In genomic region chr2:102346381-102347130, GRCh38 we compare ENCODE assay signal across 25 cellular contexts. TPM values are rescaled to one million over a fixed set of nuclear protein-coding genes. Genes with fewer than 3 reads are reported as not detected.
DNase-seq lines count a peak whose midpoint lies in the region; ATAC-seq and TF ChIP-seq lines count a peak whose summit lies in the region.
"Had no signal": no experiment of that assay in that cellular context is flagged by ENCODE, and none has a peak within 500 bp of the region (broad histone marks: within the 10 kb centered on the region; RNA-seq: fewer than 3 reads in every experiment).

No MANE protein-coding gene starts in this region.

- H3K4me3 ChIP-seq in ovary (no peak overlapping the region), gastroesophageal sphincter (no peak overlapping the region)
- H3K4me3 ChIP-seq: GM12878 had no signal

- no peak overlapping the region for H3K27ac ChIP-seq in ovary
- no peak overlapping the region for H3K27ac ChIP-seq in gastroesophageal sphincter
- H3K27ac ChIP-seq: HL-60 had no signal

- peak overlapping the region; percentile 14 for H3K27ac Mint-ChIP-seq in stimulated activated naive CD8-positive, alpha-beta T cell treated with anti-CD3 and anti-CD28 coated beads, Interleukin-15, Interleukin-2, amounts not matched to agents 100 ng/mL and 50 ng/mL, for 24 hours
- no peak overlapping the region for H3K27ac Mint-ChIP-seq in stimulated activated naive CD8-positive, alpha-beta T cell treated with anti-CD3 and anti-CD28 coated beads, Interleukin-15, amount 100 ng/mL, for 72 hours
- H3K27ac Mint-ChIP-seq: H9, IgD-negative memory B cell had no signal

- DNase-seq in stimulated activated naive CD8-positive, alpha-beta T cell treated with anti-CD3 and anti-CD28 coated beads, Interleukin-15, amount 100 ng/mL, for 72 hours, result no peak
- DNase-seq in amniotic epithelial cell (ENCODE audit: low read depth), result peak; percentile 26
- DNase-seq in kidney glomerular epithelial cell (lab: John Stamatoyannopoulos, UW), result peak; percentile 24
- no peak for DNase-seq in ovary
- no peak for DNase-seq in NCI-H128 (lab: John Stamatoyannopoulos, UW; ENCODE audit: unreplicated experiment)
- DNase-seq: ACHN; BE2C; C1 segment of cervical spinal cord; CD4-positive, CD25-positive, alpha-beta regulatory T cell; CD8-positive, alpha-beta memory T cell; COR-L47; DMS 273 treated with DMSO at 0.1 percent for 48 hours; DMS53; DND-41; EL; H9 had no signal

- H3K36me3 ChIP-seq in ovary (no peaks in the 10 kb centered on the region), gastroesophageal sphincter (no peaks in the 10 kb centered on the region)
- H3K36me3 ChIP-seq: BE2C had no signal

- H3K36me3 Mint-ChIP-seq in stimulated activated naive CD8-positive, alpha-beta T cell treated with anti-CD3 and anti-CD28 coated beads, Interleukin-15, Interleukin-2, amounts not matched to agents 100 ng/mL and 50 ng/mL, for 24 hours (ENCODE audit: low read depth), result no peaks in the 10 kb centered on the region
- H3K36me3 Mint-ChIP-seq: CD4-positive, CD25-positive, alpha-beta regulatory T cell; CD8-positive, alpha-beta memory T cell; IgD-negative memory B cell had no signal

- H3K4me1 ChIP-seq in ovary (ENCODE audit: insufficient read depth) (no peaks in the 10 kb centered on the region), gastroesophageal sphincter (no peaks in the 10 kb centered on the region)
- H3K4me1 ChIP-seq: BE2C had no signal

- 82 to 88% (median 84%) methylated on average over 7 of the region's 7 CpGs for WGBS in ovary, 3 donors
- WGBS in gastroesophageal sphincter (ENCODE audit: low coverage in 1 of 2), 2 donors, result 78 to 80% methylated on average over 7 of the region's 7 CpGs

- no peaks in the 10 kb centered on the region for H3K27me3 Mint-ChIP-seq in stimulated activated naive CD8-positive, alpha-beta T cell treated with anti-CD3 and anti-CD28 coated beads, Interleukin-15, Interleukin-2, amounts not matched to agents 100 ng/mL and 50 ng/mL, for 24 hours
- peaks cover 6% of the 10 kb centered on the region for H3K27me3 Mint-ChIP-seq in stimulated activated naive CD8-positive, alpha-beta T cell treated with anti-CD3 and anti-CD28 coated beads, Interleukin-15, amount 100 ng/mL, for 72 hours
- H3K27me3 Mint-ChIP-seq: IgD-negative memory B cell had no signal

- TF ChIP-seq EP300 in ovary (IDR thresholded peaks at IDR 0.05) (no peak), gastroesophageal sphincter (IDR thresholded peaks at IDR 0.05) (no peak)

- H3K9me3 ChIP-seq in ovary (no peaks in the 10 kb centered on the region), gastroesophageal sphincter (no peaks in the 10 kb centered on the region)
- H3K9me3 ChIP-seq: BE2C had no signal

- H3K27me3 ChIP-seq in ovary (no peaks in the 10 kb centered on the region), gastroesophageal sphincter (peaks cover 10% of the 10 kb centered on the region)
- H3K27me3 ChIP-seq: BE2C had no signal

- intact Hi-C loops in ovary (cut with DNase I), result no loop called here

- H3K4me1 Mint-ChIP-seq in stimulated activated naive CD8-positive, alpha-beta T cell treated with anti-CD3 and anti-CD28 coated beads, Interleukin-15, Interleukin-2, amounts not matched to agents 100 ng/mL and 50 ng/mL, for 24 hours (ENCODE audit: low read depth), result peaks cover 10% of the 10 kb centered on the region
- no peaks in the 10 kb centered on the region for H3K4me1 Mint-ChIP-seq in stimulated activated naive CD8-positive, alpha-beta T cell treated with anti-CD3 and anti-CD28 coated beads, Interleukin-15, amount 100 ng/mL, for 72 hours
- H3K4me1 Mint-ChIP-seq: CD4-positive, CD25-positive, alpha-beta regulatory T cell; CD8-positive, alpha-beta memory T cell; H9; IgD-negative memory B cell had no signal

- no peak for ATAC-seq in stimulated activated naive CD8-positive, alpha-beta T cell treated with anti-CD3 and anti-CD28 coated beads, Interleukin-15, amount 100 ng/mL, for 72 hours
- ATAC-seq in gastroesophageal sphincter, result no peak
- ATAC-seq: GM12878 had no signal

- TF ChIP-seq POLR2A in ovary (IDR thresholded peaks at IDR 0.05), result no peak
- no peak for TF ChIP-seq POLR2A in gastroesophageal sphincter (IDR thresholded peaks at IDR 0.05)

- H3K9me3 Mint-ChIP-seq in stimulated activated naive CD8-positive, alpha-beta T cell treated with anti-CD3 and anti-CD28 coated beads, Interleukin-15, Interleukin-2, amounts not matched to agents 100 ng/mL and 50 ng/mL, for 24 hours, result no peaks in the 10 kb centered on the region
- no peaks in the 10 kb centered on the region for H3K9me3 Mint-ChIP-seq in stimulated activated naive CD8-positive, alpha-beta T cell treated with anti-CD3 and anti-CD28 coated beads, Interleukin-15, amount 100 ng/mL, for 72 hours
- H3K9me3 Mint-ChIP-seq: CD8-positive, alpha-beta memory T cell; H9; IgD-negative memory B cell had no signal

- TF ChIP-seq CTCF in ovary (IDR thresholded peaks at IDR 0.05) (no peak), gastroesophageal sphincter (IDR thresholded peaks at IDR 0.05) (no peak)

- H3K4me3 Mint-ChIP-seq in stimulated activated naive CD8-positive, alpha-beta T cell treated with anti-CD3 and anti-CD28 coated beads, Interleukin-15, Interleukin-2, amounts not matched to agents 100 ng/mL and 50 ng/mL, for 24 hours, result no peak overlapping the region
- H3K4me3 Mint-ChIP-seq in stimulated activated naive CD8-positive, alpha-beta T cell treated with anti-CD3 and anti-CD28 coated beads, Interleukin-15, amount 100 ng/mL, for 72 hours, result no peak overlapping the region
- H3K4me3 Mint-ChIP-seq: CD4-positive, CD25-positive, alpha-beta regulatory T cell; CD8-positive, alpha-beta memory T cell; H9; IgD-negative memory B cell had no signal

RNA-seq across cellular contexts. Expression of gene IL18R1, which starts 9.0 kb away (rescaled TPM):
- total RNA-seq in ovary (1 to 10 TPM in 5 of 7 donors, under 1 TPM in 2; 0.83 to 3.1 (median 1.7) TPM), gastroesophageal sphincter (10 to 100 TPM in 1 of 4 donors, 1 to 10 TPM in 3; 2.1 to 14.9 (median 5.0) TPM)
- polyA plus RNA-seq in ovary, result 1 to 10 TPM in 1 of 2 donors, under 1 TPM in 1; 0.93 to 1.5 TPM
- total RNA-seq: A172, G401, H9 had no signal
- polyA plus RNA-seq: H1 had no signal

RNA-seq across cellular contexts. Expression of gene IL1RL1, which starts 35.2 kb away (rescaled TPM):
- total RNA-seq in ovary (1 to 10 TPM in 4 of 7 donors, under 1 TPM in 2, not detected in 1; 0.36 to 2.3 (median 2.0) TPM), gastroesophageal sphincter (10 to 100 TPM in 1 of 4 donors, 1 to 10 TPM in 3; 7.1 to 22.6 (median 8.1) TPM)
- polyA plus RNA-seq in ovary, result 1 to 10 TPM in 1 of 2 donors, under 1 TPM in 1; 0.48 to 2.1 TPM
- total RNA-seq: G401, H1, H9, HT1080 had no signal
- polyA plus RNA-seq: CD4-positive, CD25-positive, alpha-beta regulatory T cell; H1; IgD-negative memory B cell had no signal

Comparison
In these comparisons a context has a peak if more than half of its experiments do, and no peak if none do; other contexts are left out.
1. DNase-seq: peak in amniotic epithelial cell (single experiment) and kidney glomerular epithelial cell (single experiment); none in stimulated activated naive CD8-positive, alpha-beta T cell treated with anti-CD3 and anti-CD28 coated beads, Interleukin-15, amount 100 ng/mL, for 72 hours (0 of 2), ovary (0 of 5) and NCI-H128 (single experiment).